Comparison of ENCODE assay signal across 25 cellular contexts in the genomic region with DNA sequence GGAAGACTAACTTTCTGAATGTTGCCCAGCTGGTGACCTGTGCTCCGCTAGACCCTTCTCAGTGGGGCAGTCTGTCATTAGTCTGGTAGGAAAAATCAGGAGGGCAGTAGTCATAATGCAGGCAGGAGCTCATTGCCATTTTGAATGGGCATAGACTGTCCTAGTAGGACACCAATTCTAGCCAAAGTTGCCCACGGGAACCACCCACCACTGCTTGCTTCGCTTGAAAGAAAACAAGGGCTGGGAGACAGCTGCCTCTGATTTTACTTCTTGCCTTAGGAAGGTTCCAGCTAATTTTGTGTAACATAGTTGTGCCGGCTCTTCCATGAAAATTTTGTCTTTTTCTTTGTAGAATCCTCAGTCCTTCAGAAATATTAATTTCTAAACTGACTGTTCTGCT. TPM values are rescaled to one million over a fixed set of nuclear protein-coding genes. Genes with fewer than 3 reads are reported as not detected.
DNase-seq lines count a peak whose midpoint lies in the region; ATAC-seq and TF ChIP-seq lines count a peak whose summit lies in the region.
"Had no signal": no experiment of that assay in that cellular context is flagged by ENCODE, and none has a peak within 500 bp of the region (broad histone marks: within the 10 kb centered on the region; RNA-seq: fewer than 3 reads in every experiment).

No MANE protein-coding gene starts in this region.

- H3K9me3 Mint-ChIP-seq in activated T-cell treated with anti-CD3 and anti-CD28 coated beads, Interleukin-2, amount 50 U/mL, for 72 hours = no peaks in the 10 kb centered on the region
- no peaks in the 10 kb centered on the region for H3K9me3 Mint-ChIP-seq in effector memory CD8-positive, alpha-beta T cell
- no peaks in the 10 kb centered on the region for H3K9me3 Mint-ChIP-seq in neural crest cell

- peak overlapping the region in 1 of 2 donors; percentile 51 for H3K4me3 Mint-ChIP-seq in activated T-cell treated with anti-CD3 and anti-CD28 coated beads, Interleukin-2, amount 50 U/mL, for 72 hours
- peak overlapping the region; percentile 99 to 100 for H3K4me3 Mint-ChIP-seq in effector memory CD8-positive, alpha-beta T cell
- peak overlapping the region; percentile 72 for H3K4me3 Mint-ChIP-seq in neural crest cell
- H3K4me3 Mint-ChIP-seq: H9 had no signal

- peak overlapping the region; percentile 82 for H3K27ac Mint-ChIP-seq in activated T-cell treated with anti-CD3 and anti-CD28 coated beads, Interleukin-2, amount 50 U/mL, for 72 hours
- H3K27ac Mint-ChIP-seq in effector memory CD8-positive, alpha-beta T cell = peak overlapping the region; percentile 90 to 93
- no peak overlapping the region for H3K27ac Mint-ChIP-seq in neural crest cell (ENCODE audit: unreplicated experiment)
- H3K27ac Mint-ChIP-seq: CD14-positive monocyte, H9 had no signal

- no peak for DNase-seq in activated T-cell treated with anti-CD3 and anti-CD28 coated beads, Interleukin-2, amount 50 U/mL, for 72 hours
- DNase-seq in activated T-cell treated with anti-CD3 and anti-CD28 coated beads, Interleukin-2, amount 50 U/mL, for 48 hours = no peak
- no peak for DNase-seq in effector memory CD8-positive, alpha-beta T cell
- DNase-seq in neural crest cell (ENCODE audit: low read depth, low spot score) (no peak), mesenteric fat pad (ENCODE audit: low spot score) (no peak), NCI-H1092 treated with DMSO at 0.1 percent for 48 hours (lab: John Stamatoyannopoulos, UW) (no peak)
- DNase-seq: activated CD4-positive, alpha-beta T cell treated with anti-CD3 and anti-CD28 coated beads, Interleukin-2, amount 50 U/mL, for 1 hour; activated CD8-positive, alpha-beta memory T cell treated with anti-CD3 and anti-CD28 coated beads, Interleukin-2, amount 50 U/mL, for 48 hours; activated naive CD4-positive, alpha-beta T cell treated with Interleukin-2 at 50 U/mL for 16 hours; dermis blood vessel endothelial cell; H9; left colon; NCI-H146; NCI-H524 treated with DMSO at 0.1 percent for 48 hours; Peyer's patch; stimulated activated CD4-positive, alpha-beta T cell treated with anti-CD3 and anti-CD28 coated beads, Interleukin-4, amount 100 ng/mL, for 1 hour; stimulated activated naive CD8-positive, alpha-beta T cell treated with anti-CD3 and anti-CD28 coated beads, Interleukin-15, Interleukin-2, amounts not matched to agents 100 U/mL and 50 U/mL, for 24 hours; upper lobe of left lung; WERI-Rb-1 had no signal

- peaks cover 4 to 6% of the 10 kb centered on the region in 2 donors for H3K36me3 Mint-ChIP-seq in activated T-cell treated with anti-CD3 and anti-CD28 coated beads, Interleukin-2, amount 50 U/mL, for 72 hours (ENCODE audit: insufficient read depth in 2 of 2)
- H3K36me3 Mint-ChIP-seq in effector memory CD8-positive, alpha-beta T cell (ENCODE audit: insufficient read depth) = peaks cover 9% of the 10 kb centered on the region
- H3K36me3 Mint-ChIP-seq in neural crest cell (ENCODE audit: low read depth) = no peaks in the 10 kb centered on the region

- peaks cover 63% of the 10 kb centered on the region for H3K27me3 Mint-ChIP-seq in activated T-cell treated with anti-CD3 and anti-CD28 coated beads, Interleukin-2, amount 50 U/mL, for 72 hours (ENCODE audit: low read depth)
- no peaks in the 10 kb centered on the region for H3K27me3 Mint-ChIP-seq in effector memory CD8-positive, alpha-beta T cell
- H3K27me3 Mint-ChIP-seq in neural crest cell (ENCODE audit: low read depth) = peaks cover 86% of the 10 kb centered on the region

- no peak for ATAC-seq in activated T-cell treated with anti-CD3 and anti-CD28 coated beads, Interleukin-2, amount 50 U/mL, for 72 hours (replicated peaks in 1 of 2)
- ATAC-seq in effector memory CD8-positive, alpha-beta T cell (replicated peaks) = no peak
- ATAC-seq in HG03196 (IDR thresholded peaks at IDR 0.05; ENCODE audit: unreplicated experiment) = no peak
- ATAC-seq in HG03025 (IDR thresholded peaks at IDR 0.05; ENCODE audit: low FRiP score, unreplicated experiment) = no peak
- ATAC-seq: A549; K562; left colon; stimulated activated naive CD8-positive, alpha-beta T cell treated with anti-CD3 and anti-CD28 coated beads, Interleukin-15, Interleukin-2, amounts not matched to agents 100 U/mL and 50 U/mL, for 24 hours had no signal

- TF ChIP-seq CTCF in neural crest cell (conservative IDR thresholded peaks at IDR 0.05) = no peak

- H3K4me1 Mint-ChIP-seq in activated T-cell treated with anti-CD3 and anti-CD28 coated beads, Interleukin-2, amount 50 U/mL, for 72 hours (ENCODE audit: low read depth) = peaks cover 32% of the 10 kb centered on the region
- peaks cover 34 to 39% of the 10 kb centered on the region in 2 donors for H3K4me1 Mint-ChIP-seq in effector memory CD8-positive, alpha-beta T cell (ENCODE audit: low read depth in 2 of 2)
- H3K4me1 Mint-ChIP-seq in neural crest cell = peaks cover 10% of the 10 kb centered on the region

RNA-seq across cellular contexts. Expression of gene HOPX, which starts 23.3 kb away (rescaled TPM):
- total RNA-seq in activated T-cell treated with anti-CD3 and anti-CD28 coated beads, Interleukin-2, amount 50 U/mL, for 72 hours = 10 to 100 TPM; 71.1 to 93.2 TPM
- total RNA-seq in neural crest cell = not detected in 2 replicates
- total RNA-seq in mesenteric fat pad = 3.2 TPM
- total RNA-seq: G401, H9 had no signal

Comparison
In these comparisons a context has a peak if more than half of its experiments do, and no peak if none do; other contexts are left out.
1. RNA of gene HOPX, which starts 23.3 kb away (total RNA-seq): 71.1 to 93.2 TPM in activated T-cell treated with anti-CD3 and anti-CD28 coated beads, Interleukin-2, amount 50 U/mL, for 72 hours; 3.2 TPM in mesenteric fat pad (single experiment) and not detected in neural crest cell; every median in the first group is over 10 times any median in the second.